15 cellular contexts compared by ENCODE assay signal in genomic region chr3:193977622-193978021, GRCh38.
DNase-seq lines count a peak whose midpoint lies in the region; ATAC-seq, FAIRE-seq and TF ChIP-seq lines count a peak whose summit lies in the region.
"Had no signal": no experiment of that assay in that cellular context is flagged by ENCODE, and none has a peak within 500 bp of the region (broad histone marks: within the 10 kb centered on the region; RNA-seq: fewer than 3 reads in every experiment).

No MANE protein-coding gene starts in this region.

- H2AFZ ChIP-seq in Loucy (ENCODE audit: low read length): no peak overlapping the region

- H3K9me3 ChIP-seq in BLaER1: no peaks in the 10 kb centered on the region
- H3K9me3 ChIP-seq in Loucy (ENCODE audit: insufficient read depth, low read depth, low read length): no peaks in the 10 kb centered on the region
- H3K9me3 ChIP-seq in lower lobe of right lung: no peaks in the 10 kb centered on the region
- H3K9me3 ChIP-seq: Caco-2 had no signal

- no peaks in the 10 kb centered on the region for H3K36me3 Mint-ChIP-seq in activated T-helper 2 cell treated with anti-CD3 and anti-CD28 coated beads, Interferon-gamma antibody, Interleukin-2, Interleukin-4, amounts not matched to agents 10 μg/mL and 5 μg/mL and 100 μg/mL, durations not matched to agents 14 hours and 24 hours and 36 hours (ENCODE audit: low read depth)
- H3K36me3 Mint-ChIP-seq in activated naive CD4-positive, alpha-beta T cell treated with anti-CD3 and anti-CD28 coated beads for 36 hours (ENCODE audit: low read depth): no peaks in the 10 kb centered on the region

- peaks cover 31% of the 10 kb centered on the region for H3K4me1 ChIP-seq in BLaER1
- peaks cover 37% of the 10 kb centered on the region for H3K4me1 ChIP-seq in Loucy (ENCODE audit: insufficient read depth, low read length, poor library complexity, severe bottlenecking)
- peaks cover 30% of the 10 kb centered on the region for H3K4me1 ChIP-seq in lower lobe of right lung

- no peak for TF ChIP-seq CTCF in Loucy (conservative IDR thresholded peaks at IDR 0.05; ENCODE audit: low read length)
- no peak for TF ChIP-seq CTCF in bronchial epithelial cell (IDR thresholded peaks at IDR 0.05; ENCODE audit: insufficient read depth, low read length, severe bottlenecking)
- TF ChIP-seq CTCF in lower lobe of right lung (IDR thresholded peaks at IDR 0.05): no peak

- DNase-seq in bronchial epithelial cell (ENCODE audit: low read depth) (peak; percentile 9), lower lobe of right lung (peak; percentile 54), 8988T (no peak), NCI-H510A (lab: John Stamatoyannopoulos, UW) (no peak)
- DNase-seq in activated T-helper 2 cell treated with anti-CD3 and anti-CD28 coated beads, Interferon-gamma antibody, Interleukin-2, Interleukin-4, amounts not matched to agents 10 μg/mL and 5 μg/mL and 100 μg/mL, durations not matched to agents 14 hours and 24 hours and 36 hours (ENCODE audit: low spot score): no peak
- no peak for DNase-seq in activated naive CD4-positive, alpha-beta T cell treated with anti-CD3 and anti-CD28 coated beads for 36 hours
- DNase-seq: Caco-2, GOT3, NCI-H1105, NCI-H187, NCI-H2171, NCI-H510A treated with DMSO at 0.1 percent for 48 hours had no signal

- no peak overlapping the region for H3K4me3 Mint-ChIP-seq in activated T-helper 2 cell treated with anti-CD3 and anti-CD28 coated beads, Interferon-gamma antibody, Interleukin-2, Interleukin-4, amounts not matched to agents 10 μg/mL and 5 μg/mL and 100 μg/mL, durations not matched to agents 14 hours and 24 hours and 36 hours (ENCODE audit: low read depth)
- H3K4me3 Mint-ChIP-seq in activated naive CD4-positive, alpha-beta T cell treated with anti-CD3 and anti-CD28 coated beads for 36 hours: no peak overlapping the region
- H3K4me3 Mint-ChIP-seq: B cell had no signal

- H3K36me3 ChIP-seq in BLaER1 (no peaks in the 10 kb centered on the region), Loucy (ENCODE audit: insufficient read depth, low read length) (no peaks in the 10 kb centered on the region), bronchial epithelial cell (ENCODE audit: control insufficient read depth, insufficient read depth, low read length) (no peaks in the 10 kb centered on the region), lower lobe of right lung (no peaks in the 10 kb centered on the region)

- no peak overlapping the region for H3K27ac Mint-ChIP-seq in activated T-helper 2 cell treated with anti-CD3 and anti-CD28 coated beads, Interferon-gamma antibody, Interleukin-2, Interleukin-4, amounts not matched to agents 10 μg/mL and 5 μg/mL and 100 μg/mL, durations not matched to agents 14 hours and 24 hours and 36 hours
- no peak overlapping the region for H3K27ac Mint-ChIP-seq in activated naive CD4-positive, alpha-beta T cell treated with anti-CD3 and anti-CD28 coated beads for 36 hours
- H3K27ac Mint-ChIP-seq: B cell had no signal

- FAIRE-seq in bronchial epithelial cell (lab: Jason Lieb, UNC): no peak

- H3K9ac ChIP-seq in BLaER1 (no peak overlapping the region), Loucy (ENCODE audit: low read depth, low read length, poor library complexity, severe bottlenecking) (peak overlapping the region; percentile 20)

- H3K27me3 ChIP-seq in BLaER1 (no peaks in the 10 kb centered on the region), Loucy (ENCODE audit: insufficient read depth, low read length, poor library complexity, severe bottlenecking) (no peaks in the 10 kb centered on the region), bronchial epithelial cell (ENCODE audit: control insufficient read depth, insufficient read depth, low read length) (peaks cover 1% of the 10 kb centered on the region), lower lobe of right lung (ENCODE audit: low read depth) (no peaks in the 10 kb centered on the region)

- no peaks in the 10 kb centered on the region for H3F3A ChIP-seq in Loucy (ENCODE audit: low read depth)

- H3K79me2 ChIP-seq in Loucy (ENCODE audit: insufficient read depth, low read length): no peaks in the 10 kb centered on the region

- H3K27ac ChIP-seq in BLaER1: no peak overlapping the region
- H3K27ac ChIP-seq in lower lobe of right lung: no peak overlapping the region

- intact Hi-C loops in lower lobe of right lung (cut with DNase I): no loop called here
- intact Hi-C loops in activated T-helper 2 cell treated with anti-CD3 and anti-CD28 coated beads, Interferon-gamma antibody, Interleukin-2, Interleukin-4, amounts not matched to agents 10 μg/mL and 5 μg/mL and 100 μg/mL, durations not matched to agents 14 hours and 24 hours and 36 hours (cut with micrococcal nuclease): no loop called here
- intact Hi-C loops in activated naive CD4-positive, alpha-beta T cell treated with anti-CD3 and anti-CD28 coated beads for 36 hours (cut with micrococcal nuclease): loop anchor here (10.0 kb wide), 1 partner anchor 1083 kb away; no protein-coding TSS in a partner anchor

- peaks cover 46% of the 10 kb centered on the region for H3K27me3 Mint-ChIP-seq in activated T-helper 2 cell treated with anti-CD3 and anti-CD28 coated beads, Interferon-gamma antibody, Interleukin-2, Interleukin-4, amounts not matched to agents 10 μg/mL and 5 μg/mL and 100 μg/mL, durations not matched to agents 14 hours and 24 hours and 36 hours (ENCODE audit: low read depth)
- H3K27me3 Mint-ChIP-seq in activated naive CD4-positive, alpha-beta T cell treated with anti-CD3 and anti-CD28 coated beads for 36 hours (ENCODE audit: low read depth): peaks cover 5% of the 10 kb centered on the region

- H3K9me2 ChIP-seq in Loucy (replicated peaks; ENCODE audit: low read depth, low read length): no peaks in the 10 kb centered on the region

- H3K4me2 ChIP-seq in BLaER1: peak overlapping the region; percentile 37
- peak overlapping the region; percentile 21 for H3K4me2 ChIP-seq in Loucy (ENCODE audit: low read depth, low read length, poor library complexity, severe bottlenecking)

- H3K4me3 ChIP-seq in BLaER1 (no peak overlapping the region), Loucy (ENCODE audit: low read length, poor library complexity, severe bottlenecking) (no peak overlapping the region), bronchial epithelial cell (ENCODE audit: low read depth, low read length) (no peak overlapping the region), lower lobe of right lung (no peak overlapping the region)

- no peaks in the 10 kb centered on the region for H3K4me1 Mint-ChIP-seq in activated T-helper 2 cell treated with anti-CD3 and anti-CD28 coated beads, Interferon-gamma antibody, Interleukin-2, Interleukin-4, amounts not matched to agents 10 μg/mL and 5 μg/mL and 100 μg/mL, durations not matched to agents 14 hours and 24 hours and 36 hours (ENCODE audit: low read depth)
- no peaks in the 10 kb centered on the region for H3K4me1 Mint-ChIP-seq in activated naive CD4-positive, alpha-beta T cell treated with anti-CD3 and anti-CD28 coated beads for 36 hours (ENCODE audit: low read depth)

- peak in 1 of 2 donors; percentile 36 for ATAC-seq in lower lobe of right lung

- no peaks in the 10 kb centered on the region for H3K9me3 Mint-ChIP-seq in activated T-helper 2 cell treated with anti-CD3 and anti-CD28 coated beads, Interferon-gamma antibody, Interleukin-2, Interleukin-4, amounts not matched to agents 10 μg/mL and 5 μg/mL and 100 μg/mL, durations not matched to agents 14 hours and 24 hours and 36 hours
- H3K9me3 Mint-ChIP-seq in activated naive CD4-positive, alpha-beta T cell treated with anti-CD3 and anti-CD28 coated beads for 36 hours: no peaks in the 10 kb centered on the region

- H4K20me1 ChIP-seq in BLaER1: no peaks in the 10 kb centered on the region
- H4K20me1 ChIP-seq in Loucy (ENCODE audit: insufficient read depth, low read length, poor library complexity, severe bottlenecking): no peaks in the 10 kb centered on the region

- CTCF ChIA-PET in activated naive CD4-positive, alpha-beta T cell treated with anti-CD3 and anti-CD28 coated beads for 36 hours (lab: Charles Lee): no interaction called here

Comparison
In these comparisons a context has a peak if more than half of its experiments do, and no peak if none do; other contexts are left out.
1. DNase-seq: peak in bronchial epithelial cell (single experiment) and lower lobe of right lung (single experiment); none in 8988T (single experiment), activated T-helper 2 cell treated with anti-CD3 and anti-CD28 coated beads, Interferon-gamma antibody, Interleukin-2, Interleukin-4, amounts not matched to agents 10 μg/mL and 5 μg/mL and 100 μg/mL, durations not matched to agents 14 hours and 24 hours and 36 hours (single experiment), NCI-H510A (single experiment) and activated naive CD4-positive, alpha-beta T cell treated with anti-CD3 and anti-CD28 coated beads for 36 hours (single experiment).